ENCODE assay signal across 9 cellular contexts in genomic region chr4:7761720-7762119, GRCh38.
DNase-seq lines count a peak whose midpoint lies in the region; ATAC-seq, FAIRE-seq and TF ChIP-seq lines count a peak whose summit lies in the region.
"Had no signal": no experiment of that assay in that cellular context is flagged by ENCODE, and none has a peak within 500 bp of the region (broad histone marks: within the 10 kb centered on the region; RNA-seq: fewer than 3 reads in every experiment).

No MANE protein-coding gene starts in this region.

- H3K36me3 ChIP-seq in PC-3 (ENCODE audit: low read depth, low read length), result peaks cover 26% of the 10 kb centered on the region; the same call in 1 of the 2 replicates
- H3K36me3 ChIP-seq in trophoblast cell (ENCODE audit: control insufficient read depth in 1 of 2, insufficient read depth in 2 of 2, low read length in 2 of 2), result peaks cover 41 to 52% of the 10 kb centered on the region in 2 experiments
- peaks cover 0 to 2% of the 10 kb centered on the region in 2 donors for H3K36me3 ChIP-seq in aorta (ENCODE audit: control insufficient read depth in 1 of 2, insufficient read depth in 2 of 2, low read length in 1 of 2)

- H3K4me3 ChIP-seq in GM12864 (ENCODE audit: low read depth, low read length) (no peak overlapping the region), PC-3 (ENCODE audit: low read length) (no peak overlapping the region), trophoblast cell (ENCODE audit: low read depth, low read length) (no peak overlapping the region), aorta (ENCODE audit: low read length in 2 of 2) (no peak overlapping the region)

- H3K4me1 ChIP-seq in PC-3 (ENCODE audit: insufficient read depth, low read length) (no peaks in the 10 kb centered on the region), trophoblast cell (ENCODE audit: control insufficient read depth in 1 of 2, insufficient read depth in 2 of 2, low read length in 2 of 2) (peaks cover 9 to 11% of the 10 kb centered on the region in 2 experiments), aorta (ENCODE audit: control insufficient read depth in 1 of 2, insufficient read depth in 2 of 2, low read length in 2 of 2) (no peaks in the 10 kb centered on the region)

- POLR2A ChIA-PET in PC-3 (lab: Charles Lee; ENCODE audit: unreplicated experiment), result no interaction called here

- no peaks in the 10 kb centered on the region for H4K20me1 ChIP-seq in PC-3 (ENCODE audit: low read length)

- H3K4me2 ChIP-seq in PC-3 (ENCODE audit: low read length) (no peak overlapping the region), trophoblast cell (ENCODE audit: low read length) (no peak overlapping the region)

- H2BK12ac ChIP-seq in trophoblast cell (ENCODE audit: low read length), result no peak overlapping the region

- H2BK5ac ChIP-seq in trophoblast cell (ENCODE audit: low read depth, low read length, poor library complexity), result no peak overlapping the region

- no peaks in the 10 kb centered on the region for H3K9me2 ChIP-seq in PC-3 (replicated peaks; ENCODE audit: low read length)

- no TSS peak for BruUV-seq in PC-3 (replicated peaks; lab: Mats Ljungman, UMichigan)

- H3K4ac ChIP-seq in trophoblast cell (ENCODE audit: low read depth, low read length), result no peak overlapping the region

- H3K27ac ChIP-seq in PC-3 (ENCODE audit: low read length), result no peak overlapping the region
- H3K27ac ChIP-seq in trophoblast cell (ENCODE audit: low read depth, low read length), result no peak overlapping the region
- H3K27ac ChIP-seq in aorta (ENCODE audit: low read depth in 1 of 2, low read length in 2 of 2), result no peak overlapping the region

- H2AK5ac ChIP-seq in trophoblast cell (ENCODE audit: low read length), result no peak overlapping the region

- H3K27me3 ChIP-seq in PC-3 (ENCODE audit: low read length) (no peaks in the 10 kb centered on the region), trophoblast cell (ENCODE audit: insufficient read depth, low read length) (no peaks in the 10 kb centered on the region), aorta (ENCODE audit: control insufficient read depth in 1 of 2, insufficient read depth in 2 of 2, low read length in 1 of 2) (no peaks in the 10 kb centered on the region)

- ATAC-seq in HG02623 (IDR thresholded peaks at IDR 0.05; ENCODE audit: unreplicated experiment) (peak; percentile 68), PC-3 (peak; percentile 58), aorta (ENCODE audit: low FRiP score) (peak; percentile 86)

- TF ChIP-seq CTCF in GM12864 (IDR thresholded peaks at IDR 0.05; ENCODE audit: low read depth, low read length, missing control alignments) (peak; percentile 88), PC-3 (conservative IDR thresholded peaks at IDR 0.05; ENCODE audit: low read depth, low read length) (peak; percentile 60)

- FAIRE-seq in frontal cortex (lab: Jason Lieb, UNC), result no peak
- FAIRE-seq: colon had no signal

- no peaks in the 10 kb centered on the region for H3K79me2 ChIP-seq in PC-3 (ENCODE audit: low read length)
- no peaks in the 10 kb centered on the region for H3K79me2 ChIP-seq in trophoblast cell (ENCODE audit: control insufficient read depth, insufficient read depth, low read length, poor library complexity)

- H3K9me3 ChIP-seq in PC-3 (ENCODE audit: low read length) (no peaks in the 10 kb centered on the region), trophoblast cell (ENCODE audit: insufficient read depth, low read depth, low read length) (no peaks in the 10 kb centered on the region), aorta (ENCODE audit: control insufficient read depth, low read length) (no peaks in the 10 kb centered on the region)

- H3F3A ChIP-seq in PC-3 (ENCODE audit: low read length, unreplicated experiment), result no peaks in the 10 kb centered on the region

- CTCF ChIA-PET in PC-3 (lab: Charles Lee), result interaction anchor here (0.5 kb wide), 1 partner anchor 196 kb away, joined by 3 read pairs; no protein-coding TSS in a partner anchor

- no peak overlapping the region for H4K8ac ChIP-seq in trophoblast cell (ENCODE audit: low read depth, low read length)

- H3K79me1 ChIP-seq in trophoblast cell (ENCODE audit: low read length), result no peaks in the 10 kb centered on the region

- no peak overlapping the region for H4K12ac ChIP-seq in trophoblast cell (ENCODE audit: low read depth, low read length)

- no peak overlapping the region for H3K18ac ChIP-seq in trophoblast cell (ENCODE audit: low read length)

- H4K91ac ChIP-seq in trophoblast cell (ENCODE audit: low read depth, low read length), result no peak overlapping the region

- no peak overlapping the region for H3K23ac ChIP-seq in trophoblast cell (ENCODE audit: low read length)

- intact Hi-C loops in PC-3 (cut with micrococcal nuclease) (no loop called here), aorta (cut with DNase I) (loop anchor here (2.0 to 5.0 kb wide), 3 partner anchors 41 to 226 kb away; no protein-coding TSS in a partner anchor)

- H3K14ac ChIP-seq in trophoblast cell (ENCODE audit: low read length), result no peak overlapping the region

- H3K9ac ChIP-seq in PC-3 (ENCODE audit: low read length) (no peak overlapping the region), trophoblast cell (ENCODE audit: low read length) (no peak overlapping the region)

- WGBS in trophoblast cell (ENCODE audit: extremely low coverage, insufficient coverage, insufficient read length), result no CpG with 5 or more reads among the region's 12 CpGs
- WGBS in aorta, 2 donors, result 17 to 31% methylated on average over 12 of the region's 12 CpGs

- DNase-seq in GM12864 (ENCODE audit: low read depth), result no peak
- peak; percentile 27 for DNase-seq in PC-3
- DNase-seq in activated effector memory CD4-positive, alpha-beta T cell treated with Interleukin-2 at 50 U/mL for 16 hours, result peak; percentile 20
- DNase-seq in frontal cortex (ENCODE audit: low spot score in 2 of 2), result peak; percentile 74 to 90
- peak; percentile 73 to 79 for DNase-seq in trophoblast cell
- peak; percentile 86 to 92 for DNase-seq in aorta
- no peak for DNase-seq in NCI-H345 (lab: John Stamatoyannopoulos, UW)

- H2BK120ac ChIP-seq in trophoblast cell (ENCODE audit: insufficient read depth, low read length, poor library complexity), result no peak overlapping the region

- no peak overlapping the region for H2AFZ ChIP-seq in PC-3 (ENCODE audit: low read length)
- no peak overlapping the region for H2AFZ ChIP-seq in trophoblast cell (ENCODE audit: insufficient read depth, low read length, poor library complexity)

Comparison
In these comparisons a context has a peak if more than half of its experiments do, and no peak if none do; other contexts are left out.
1. DNase-seq: peak in PC-3 (single experiment), activated effector memory CD4-positive, alpha-beta T cell treated with Interleukin-2 at 50 U/mL for 16 hours (single experiment), frontal cortex (2 of 2), trophoblast cell (2 of 2) and aorta (2 of 2); none in GM12864 (single experiment) and NCI-H345 (single experiment).
2. Peak in every context shown above with its lines, with median percentiles within 50 percentile points of each other: ATAC-seq.